Comparison of ENCODE assay signal across 17 cellular contexts in the genomic region with DNA sequence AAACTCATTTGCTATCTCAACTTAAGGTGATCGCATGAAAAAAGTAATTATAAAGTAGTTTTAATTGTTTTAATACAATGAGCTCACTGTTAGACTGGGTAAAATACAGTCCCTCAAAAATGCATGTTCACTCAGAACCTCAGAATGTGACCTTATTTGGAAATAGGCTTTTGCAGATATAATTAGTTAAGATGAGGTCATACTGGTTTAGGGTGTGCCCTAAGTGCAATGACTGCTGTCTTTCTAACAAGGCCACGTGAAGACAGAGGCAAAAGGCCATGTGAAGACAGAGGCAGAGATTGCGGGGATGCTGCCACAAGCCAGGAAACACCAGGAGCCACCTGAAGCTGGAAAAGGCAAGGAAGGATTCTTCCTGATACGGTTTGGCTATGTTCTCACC.
A peak's percentile ranks its signal among the peaks of the same experiment; 100 is the strongest.
DNase-seq lines count a peak whose midpoint lies in the region; ATAC-seq and TF ChIP-seq lines count a peak whose summit lies in the region.
"Had no signal": no experiment of that assay in that cellular context is flagged by ENCODE, and none has a peak within 500 bp of the region (broad histone marks: within the 10 kb centered on the region; RNA-seq: fewer than 3 reads in every experiment).

No MANE protein-coding gene starts in this region.

- peaks cover 0 to 12% of the 10 kb centered on the region in 2 experiments; a peak in 1 of 3 replicates for H3K36me3 ChIP-seq in HEK293 (ENCODE audit: control insufficient read depth in 2 of 2, insufficient read depth in 1 of 2, low read length in 2 of 2)
- H3K36me3 ChIP-seq: HAP-1 had no signal

- POLR2A ChIA-PET in HEK293 (lab: Yijun Ruan, JAX): no interaction called here

- no peaks in the 10 kb centered on the region for H3K9me3 ChIP-seq in HEK293 (ENCODE audit: control insufficient read depth, insufficient read depth, low read depth, low read length)
- H3K9me3 ChIP-seq: A549, HAP-1 had no signal

- no peak overlapping the region for H3K27ac ChIP-seq in HEK293 (ENCODE audit: extremely low read depth, low read depth, low read length)
- H3K27ac ChIP-seq: A549 had no signal

- CTCF ChIA-PET in HEK293 (lab: Yijun Ruan, JAX): no interaction called here

- H3K4me3 ChIP-seq in AG10803 (ENCODE audit: low read length): no peak overlapping the region
- no peak overlapping the region for H3K4me3 ChIP-seq in HEK293 (ENCODE audit: low read depth, low read length)
- no peak overlapping the region for H3K4me3 ChIP-seq in epithelial cell of esophagus (ENCODE audit: low read length)
- H3K4me3 ChIP-seq: A549, HAP-1 had no signal

- ATAC-seq in HG03521 (IDR thresholded peaks at IDR 0.05; ENCODE audit: unreplicated experiment) (no peak), GM21360 (IDR thresholded peaks at IDR 0.05; ENCODE audit: unreplicated experiment) (no peak)
- ATAC-seq: A549 had no signal

- TF ChIP-seq CTCF in AG10803 (conservative IDR thresholded peaks at IDR 0.05; ENCODE audit: low read length) (no peak), HEK293 (tag by site-specific recombination; IDR thresholded peaks at IDR 0.05) (no peak), epithelial cell of esophagus (IDR thresholded peaks at IDR 0.05; ENCODE audit: insufficient read depth, low read depth, low read length, missing control alignments) (no peak)

- DNase-seq in AG10803 (ENCODE audit: low read depth) (peak; percentile 4), OCI-M1 (lab: John Stamatoyannopoulos, UW) (peak; percentile 46), epithelial cell of esophagus (ENCODE audit: low read depth) (peak; percentile 28), NCI-H2227 (lab: John Stamatoyannopoulos, UW; ENCODE audit: unreplicated experiment) (no peak), SW 1271 (lab: John Stamatoyannopoulos, UW) (no peak)
- DNase-seq: CD4-positive, CD25-positive, alpha-beta regulatory T cell; DND-41; NCI-H1105; NCI-H187; NCI-H2171; NCI-H82; RPMI8226 had no signal

- H3K4me1 ChIP-seq in HEK293 (ENCODE audit: control insufficient read depth, insufficient read depth, low read length): no peaks in the 10 kb centered on the region
- H3K4me1 ChIP-seq: A549, HAP-1 had no signal

TF ChIP-seq in HEK293, 187 proteins besides CTCF, POLR2A, EP300 and RAD21:
- no peak for TF ChIP-seq ZNF221 (tag by site-specific recombination; IDR thresholded peaks at IDR 0.05; ENCODE audit: borderline replicate concordance)
- no peak for TF ChIP-seq KLF16 (tag by site-specific recombination; IDR thresholded peaks at IDR 0.05)
- TF ChIP-seq SETDB1 (IDR thresholded peaks at IDR 0.05; ENCODE audit: insufficient read length, low read length): peak; percentile 63
- no peak for TF ChIP-seq GLIS1 (tag by site-specific recombination; IDR thresholded peaks at IDR 0.05)

Comparison
In these comparisons a context has a peak if more than half of its experiments do, and no peak if none do; other contexts are left out.
1. DNase-seq: peak in AG10803 (single experiment), OCI-M1 (single experiment) and epithelial cell of esophagus (single experiment); none in NCI-H2227 (single experiment) and SW 1271 (0 of 2).